Comparison of ENCODE assay signal across 23 cellular contexts in genomic region chr4:103100691-103101090, GRCh38. TPM values are rescaled to one million over a fixed set of nuclear protein-coding genes. Genes with fewer than 3 reads are reported as not detected.
DNase-seq lines count a peak whose midpoint lies in the region; ATAC-seq, FAIRE-seq and TF ChIP-seq lines count a peak whose summit lies in the region.
"Had no signal": no experiment of that assay in that cellular context is flagged by ENCODE, and none has a peak within 500 bp of the region (broad histone marks: within the 10 kb centered on the region; RNA-seq: fewer than 3 reads in every experiment).

No MANE protein-coding gene starts in this region.

- H3K4me3 Mint-ChIP-seq in brain (no peak overlapping the region), neural crest cell (no peak overlapping the region)
- H3K4me3 Mint-ChIP-seq: CD8-positive, alpha-beta T cell had no signal

- H3K27me3 ChIP-seq in HepG2 (ENCODE audit: control insufficient read depth in 1 of 2, insufficient read depth in 2 of 2, low read length in 2 of 2) (no peaks in the 10 kb centered on the region), right lobe of liver (no peaks in the 10 kb centered on the region)
- H3K27me3 ChIP-seq: BLaER1 treated with 17β-estradiol and CSF1 and Interleukin-3, amounts not matched to agents 10 nM and 100 nM; MG63 had no signal

- H3K27ac ChIP-seq in HepG2 (ENCODE audit: extremely low read length, insufficient read depth, low read length): no peak overlapping the region
- H3K27ac ChIP-seq in right lobe of liver: no peak overlapping the region
- H3K27ac ChIP-seq: A549; BLaER1 treated with 17β-estradiol and CSF1 and Interleukin-3, amounts not matched to agents 10 nM and 100 nM had no signal

- in situ Hi-C loops in HepG2 (cut with HindIII; ENCODE audit: extremely low pct_ligation_motif_present, low pct_unique_long_range_greater_than_20kb) (no loop called here), GM13976 (cut with MboI; ENCODE audit: low sequenced_read_pairs, unreplicated experiment) (no loop called here)

- no peak for TF ChIP-seq RAD21 in HepG2 (CRISPR knock-in tag; IDR thresholded peaks at IDR 0.05)

- no peaks in the 10 kb centered on the region for H3K36me3 ChIP-seq in HepG2 (replicated peaks in 1 of 2; ENCODE audit: control insufficient read depth in 1 of 2, insufficient read depth in 2 of 2, low read length in 2 of 2)
- H3K36me3 ChIP-seq in right lobe of liver: no peaks in the 10 kb centered on the region
- H3K36me3 ChIP-seq: MG63 had no signal

- CTCF ChIA-PET in HepG2 (lab: Yijun Ruan, JAX; ENCODE audit: low intra/inter-chr PET ratio, low total read pairs): no interaction called here

- intact Hi-C loops in HepG2 (cut with micrococcal nuclease; ENCODE audit: unreplicated experiment): no loop called here
- intact Hi-C loops in right lobe of liver (cut with DNase I): no loop called here

- no peak for TF ChIP-seq CTCF in HepG2 (CRISPR knock-in tag; IDR thresholded peaks at IDR 0.05)
- TF ChIP-seq CTCF in right lobe of liver (IDR thresholded peaks at IDR 0.05): no peak
- no peak for TF ChIP-seq CTCF in brain (conservative IDR thresholded peaks at IDR 0.05)
- no peak for TF ChIP-seq CTCF in neural crest cell (conservative IDR thresholded peaks at IDR 0.05)
- no peak for TF ChIP-seq CTCF in GM13976 (IDR thresholded peaks at IDR 0.05; ENCODE audit: borderline replicate concordance, control extremely low read depth, extremely low read depth, insufficient read depth, missing control alignments)

- H3K4me1 ChIP-seq in HepG2 (ENCODE audit: insufficient read depth, low read length): peaks cover 39% of the 10 kb centered on the region
- peaks cover 0 to 33% (median 14%) of the 10 kb centered on the region in 4 donors for H3K4me1 ChIP-seq in right lobe of liver
- H3K4me1 ChIP-seq: A549 had no signal

- no TSS peak for BruUV-seq in HepG2 (replicated peaks; lab: Mats Ljungman, UMichigan)

- H3K9me3 Mint-ChIP-seq in brain (no peaks in the 10 kb centered on the region), neural crest cell (no peaks in the 10 kb centered on the region)
- H3K9me3 Mint-ChIP-seq: CD8-positive, alpha-beta T cell had no signal

- H3K4me3 ChIP-seq in HepG2 (replicated peaks in 1 of 3; ENCODE audit: insufficient read depth in 1 of 3, low read depth in 2 of 3, low read length in 3 of 3): peak overlapping the region in 1 of 3 experiments; percentile 13; a peak in 2 of 6 replicates
- H3K4me3 ChIP-seq in right lobe of liver: no peak overlapping the region
- H3K4me3 ChIP-seq: A549; BLaER1 treated with 17β-estradiol and CSF1 and Interleukin-3, amounts not matched to agents 10 nM and 100 nM; MG63 had no signal

- TF ChIP-seq POLR2A in HepG2 (IDR thresholded peaks at IDR 0.05; ENCODE audit: insufficient read depth in 1 of 2, low read depth in 2 of 2, low read length in 2 of 2) (no peak), right lobe of liver (IDR thresholded peaks at IDR 0.05) (no peak)

- no peaks in the 10 kb centered on the region for H4K20me1 ChIP-seq in HepG2 (ENCODE audit: insufficient read depth, low read length)
- H4K20me1 ChIP-seq: BLaER1 treated with 17β-estradiol and CSF1 and Interleukin-3, amounts not matched to agents 10 nM and 100 nM had no signal

- H3K36me3 Mint-ChIP-seq in brain (peaks cover 4% of the 10 kb centered on the region), neural crest cell (ENCODE audit: low read depth) (peaks cover 10% of the 10 kb centered on the region)

- FAIRE-seq in HepG2 (lab: Jason Lieb, UNC): no peak
- FAIRE-seq: A549, GM12891, GM18507 had no signal

- H3K27me3 Mint-ChIP-seq in brain (no peaks in the 10 kb centered on the region), neural crest cell (ENCODE audit: low read depth) (no peaks in the 10 kb centered on the region)

- H3K79me2 ChIP-seq in HepG2 (ENCODE audit: insufficient read depth, low read length): no peaks in the 10 kb centered on the region

- 8% methylated on average over 4 of the region's 5 CpGs for WGBS in HepG2 (ENCODE audit: low lambda C conversion rate)
- WGBS in right lobe of liver (ENCODE audit: insufficient coverage, low coverage, low lambda C conversion rate, missing lambda C conversion rate): 49% methylated on average over 4 of the region's 5 CpGs

- peak overlapping the region; percentile 79 for H3K4me2 ChIP-seq in HepG2 (ENCODE audit: low read depth, low read length)

- H3K4me1 Mint-ChIP-seq in brain (peaks cover 40% of the 10 kb centered on the region), neural crest cell (peaks cover 43% of the 10 kb centered on the region)

- H2AFZ ChIP-seq in HepG2 (ENCODE audit: low read length): peak overlapping the region; percentile 67

- H3K9ac ChIP-seq in HepG2 (ENCODE audit: insufficient read depth, low read depth, low read length): peak overlapping the region; percentile 49

- 0 out of 3 replicates have a peak, but pooled peaks have one; percentile 8 for ATAC-seq in HepG2
- no peak for ATAC-seq in right lobe of liver
- ATAC-seq: CD8-positive, alpha-beta T cell had no signal

- DNase-seq in HepG2 (ENCODE audit: low spot score) (no peak), right lobe of liver (no peak), neural crest cell (ENCODE audit: low read depth, low spot score) (no peak), GM13976 (ENCODE audit: low spot score) (no peak)
- DNase-seq in activated CD4-positive, alpha-beta T cell treated with anti-CD3 and anti-CD28 coated beads, Interleukin-2, amount 50 U/mL, for 48 hours: no peak
- no peak for DNase-seq in activated CD4-positive, CD25-positive, alpha-beta regulatory T cell (lab: John Stamatoyannopoulos, UW)
- DNase-seq: CD8-positive, alpha-beta T cell; DMS53; EL; MG63; NCI-H1092; NCI-H1436 treated with DMSO at 0.1 percent for 48 hours; NCI-H2029; NCI-H2171 treated with DMSO at 0.1 percent for 48 hours; NCI-H510A; NCI-H774; OCI-M1; SHP77 had no signal

- POLR2A ChIA-PET in HepG2 (lab: Yijun Ruan, JAX): interaction anchor here (1.0 to 2.9 kb wide), 3 partner anchors 24 to 480 kb away, joined by 4 to 10 read pairs (median 10); partner anchors contain the start of genes SLC9B2 and UBE2D3

- TF ChIP-seq EP300 in HepG2 (IDR thresholded peaks at IDR 0.05; ENCODE audit: low read depth in 2 of 2, low read length in 2 of 2): no peak
- no peak for TF ChIP-seq EP300 in HepG2 (CRISPR knock-in tag; IDR thresholded peaks at IDR 0.05; ENCODE audit: borderline replicate concordance)

- H3K9me3 ChIP-seq in HepG2 (ENCODE audit: low read length) (no peaks in the 10 kb centered on the region), right lobe of liver (no peaks in the 10 kb centered on the region)
- H3K9me3 ChIP-seq: A549; BLaER1 treated with 17β-estradiol and CSF1 and Interleukin-3, amounts not matched to agents 10 nM and 100 nM; MG63 had no signal

- peak overlapping the region in 3 of 5 experiments; percentile 20 to 87 (median 34) for H3K27ac Mint-ChIP-seq in brain
- peak overlapping the region; percentile 40 for H3K27ac Mint-ChIP-seq in neural crest cell (ENCODE audit: unreplicated experiment)
- H3K27ac Mint-ChIP-seq: CD8-positive, alpha-beta T cell had no signal

RNA-seq across cellular contexts. Expression of gene BDH2, which starts 1.1 kb away (rescaled TPM):
- total RNA-seq in HepG2 (2016; rRNA removed; fragmentation: Illumina TruSeq; extraction: Trizol): 46.2 and 61.0 TPM in 2 replicates
- total RNA-seq in HepG2 (2016; cell fraction: cytosol; rRNA removed; fragmentation: Illumina TruSeq; extraction: Trizol; ENCODE audit: low read depth): 5.9 and 7.4 TPM in 2 replicates
- total RNA-seq in HepG2 (2016; cell fraction: insoluble cytoplasmic fraction; rRNA removed; fragmentation: Illumina TruSeq; extraction: Trizol): 43.7 and 65.1 TPM in 2 replicates
- total RNA-seq in HepG2 (2016; cell fraction: membrane; rRNA removed; fragmentation: Illumina TruSeq; extraction: Trizol): 9.9 and 10.2 TPM in 2 replicates
- total RNA-seq in HepG2 (2016; cell fraction: nucleus; rRNA removed; fragmentation: Illumina TruSeq; extraction: Trizol): 25.2 and 26.4 TPM in 2 replicates
- 29.1 and 34.8 TPM in 2 replicates for polyA plus RNA-seq in HepG2 (2011; rRNA removed)
- polyA plus RNA-seq in HepG2 (2011; cell fraction: cytosol; rRNA removed): 13.8 and 17.3 TPM in 2 replicates
- 27.4 and 37.3 TPM in 2 replicates for polyA plus RNA-seq in HepG2 (2011; cell fraction: nucleus; rRNA removed)
- polyA plus RNA-seq in HepG2 (2012): 18.9 and 28.5 TPM in 2 replicates
- 4.4 and 4.7 TPM in 2 replicates for polyA plus RNA-seq in HepG2 (2016; cell fraction: cytosol; fragmentation: Illumina TruSeq; extraction: Trizol; ENCODE audit: low read depth)
- polyA plus RNA-seq in HepG2 (2016; cell fraction: insoluble cytoplasmic fraction; fragmentation: Illumina TruSeq; extraction: Trizol; ENCODE audit: low read depth): 55.9 and 59.9 TPM in 2 replicates
- polyA plus RNA-seq in HepG2 (2016; cell fraction: membrane; fragmentation: Illumina TruSeq; extraction: Trizol; ENCODE audit: low read depth): 6.3 and 6.9 TPM in 2 replicates
- polyA plus RNA-seq in HepG2 (2016; cell fraction: nucleus; fragmentation: Illumina TruSeq; extraction: Trizol; ENCODE audit: insufficient read depth, low read depth): 36.7 and 40.0 TPM in 2 replicates
- polyA minus RNA-seq in HepG2 (2011; rRNA and poly(A)+ RNA removed; ENCODE audit: low replicate concordance): 4.5 and 6.4 TPM in 2 replicates
- polyA minus RNA-seq in HepG2 (2011; cell fraction: cytosol; rRNA and poly(A)+ RNA removed): 3.3 and 9.4 TPM in 2 replicates
- 19.2 and 27.6 TPM in 2 replicates for polyA minus RNA-seq in HepG2 (2011; cell fraction: nucleus; rRNA and poly(A)+ RNA removed)
- total RNA-seq in right lobe of liver: 10 to 100 TPM; 32.3 to 70.6 (median 47.2) TPM
- 23.3 TPM for polyA plus RNA-seq in brain (ENCODE audit: insufficient read depth, low read depth, low replicate concordance)
- total RNA-seq in neural crest cell: 70.7 and 72.3 TPM in 2 replicates

RNA-seq across cellular contexts. Expression of gene SLC9B2, which starts 24.1 kb away (rescaled TPM):
- total RNA-seq in HepG2 (2016; rRNA removed; fragmentation: Illumina TruSeq; extraction: Trizol) (38.5 and 38.9 TPM in 2 replicates), right lobe of liver (10 to 100 TPM; 27.9 to 49.1 (median 40.2) TPM), neural crest cell (21.6 and 24.9 TPM in 2 replicates)
- 24.3 and 28.5 TPM in 2 replicates for total RNA-seq in HepG2 (2016; cell fraction: cytosol; rRNA removed; fragmentation: Illumina TruSeq; extraction: Trizol; ENCODE audit: low read depth)
- total RNA-seq in HepG2 (2016; cell fraction: insoluble cytoplasmic fraction; rRNA removed; fragmentation: Illumina TruSeq; extraction: Trizol): 35.0 and 37.7 TPM in 2 replicates
- total RNA-seq in HepG2 (2016; cell fraction: membrane; rRNA removed; fragmentation: Illumina TruSeq; extraction: Trizol): 43.9 and 47.9 TPM in 2 replicates
- 39.6 and 40.9 TPM in 2 replicates for total RNA-seq in HepG2 (2016; cell fraction: nucleus; rRNA removed; fragmentation: Illumina TruSeq; extraction: Trizol)
- polyA plus RNA-seq in HepG2 (2011; rRNA removed) (22.3 and 23.5 TPM in 2 replicates), brain (ENCODE audit: insufficient read depth, low read depth, low replicate concordance) (11.7 TPM)
- 13.2 and 23.4 TPM in 2 replicates for polyA plus RNA-seq in HepG2 (2011; cell fraction: cytosol; rRNA removed)
- 21.4 and 26.7 TPM in 2 replicates for polyA plus RNA-seq in HepG2 (2011; cell fraction: nucleus; rRNA removed)
- polyA plus RNA-seq in HepG2 (2012): 36.0 and 40.1 TPM in 2 replicates
- polyA plus RNA-seq in HepG2 (2016; cell fraction: cytosol; fragmentation: Illumina TruSeq; extraction: Trizol; ENCODE audit: low read depth): 30.2 and 35.0 TPM in 2 replicates
- polyA plus RNA-seq in HepG2 (2016; cell fraction: insoluble cytoplasmic fraction; fragmentation: Illumina TruSeq; extraction: Trizol; ENCODE audit: low read depth): 41.3 and 46.7 TPM in 2 replicates
- 38.9 and 43.7 TPM in 2 replicates for polyA plus RNA-seq in HepG2 (2016; cell fraction: membrane; fragmentation: Illumina TruSeq; extraction: Trizol; ENCODE audit: low read depth)
- polyA plus RNA-seq in HepG2 (2016; cell fraction: nucleus; fragmentation: Illumina TruSeq; extraction: Trizol; ENCODE audit: insufficient read depth, low read depth): 31.1 and 35.8 TPM in 2 replicates
- 9.2 and 46.5 TPM in 2 replicates for polyA minus RNA-seq in HepG2 (2011; rRNA and poly(A)+ RNA removed; ENCODE audit: low replicate concordance)
- polyA minus RNA-seq in HepG2 (2011; cell fraction: cytosol; rRNA and poly(A)+ RNA removed): 13.6 and 19.6 TPM in 2 replicates
- polyA minus RNA-seq in HepG2 (2011; cell fraction: nucleus; rRNA and poly(A)+ RNA removed): 93.9 and 106 TPM in 2 replicates
